1 cellular context compared by ENCODE assay signal in the genomic region with DNA sequence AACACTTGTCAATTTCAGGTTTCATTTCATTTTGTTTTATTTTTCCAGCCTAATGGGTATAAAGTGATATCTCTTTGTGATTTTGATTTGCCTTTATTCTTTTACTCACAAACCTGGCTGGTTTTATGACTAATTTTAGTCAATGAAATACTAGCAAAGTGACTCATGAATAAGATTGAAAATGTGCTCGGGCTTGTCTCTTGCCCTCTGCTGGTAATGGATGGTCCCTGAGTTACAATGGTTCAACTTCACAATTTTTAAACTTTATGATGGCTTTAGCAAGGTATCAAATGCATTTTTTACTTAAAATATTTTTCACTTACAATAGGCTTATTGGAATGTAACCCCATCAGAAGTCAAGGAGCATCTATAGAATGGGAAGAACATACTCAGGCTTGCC.
TF ChIP-seq lines count a peak whose summit lies in the region.

No MANE protein-coding gene starts in this region.

TF ChIP-seq in H1, 55 proteins besides CTCF, POLR2A, EP300 and RAD21 (continued from another document):
- TF ChIP-seq MAFK (IDR thresholded peaks at IDR 0.05; ENCODE audit: low read depth, low read length), result no peak
- TF ChIP-seq CHD2 (IDR thresholded peaks at IDR 0.05; ENCODE audit: low read length), result no peak
- TF ChIP-seq TEAD4 (IDR thresholded peaks at IDR 0.05; ENCODE audit: low read depth, low read length), result no peak
- TF ChIP-seq TBP (IDR thresholded peaks at IDR 0.05; ENCODE audit: low read depth, low read length), result no peak
- TF ChIP-seq SAP30 (IDR thresholded peaks at IDR 0.05; ENCODE audit: insufficient read depth, insufficient replicate concordance, low read length), result no peak
TF ChIP-seq in H1: peak in this region for 0.
